In the genomic region with DNA sequence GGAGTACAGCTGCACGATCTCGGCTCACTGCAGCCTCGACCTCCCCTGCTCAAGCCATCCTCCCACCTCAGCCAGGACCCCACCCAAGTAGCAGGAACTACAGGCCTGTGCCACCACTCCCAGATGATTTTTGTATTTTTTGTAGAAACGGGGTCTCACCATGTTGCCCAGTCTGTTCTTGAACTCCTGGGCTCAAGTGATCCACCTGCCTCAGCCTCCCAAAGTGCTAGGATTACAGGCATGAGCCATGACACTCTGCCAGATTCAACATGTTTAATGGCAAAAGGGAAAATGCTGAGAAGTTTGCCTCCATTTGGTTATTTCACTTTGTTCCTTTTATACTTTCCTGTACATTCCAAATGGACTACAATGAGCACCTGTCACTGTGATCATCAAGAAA, we compare ENCODE assay signal across 18 cellular contexts.
DNase-seq lines count a peak whose midpoint lies in the region; ATAC-seq, FAIRE-seq and TF ChIP-seq lines count a peak whose summit lies in the region.
"Had no signal": no experiment of that assay in that cellular context is flagged by ENCODE, and none has a peak within 500 bp of the region (broad histone marks: within the 10 kb centered on the region; RNA-seq: fewer than 3 reads in every experiment).

No MANE protein-coding gene starts in this region.

- H4K20me1 ChIP-seq in neural progenitor cell (ENCODE audit: low read depth) = no peaks in the 10 kb centered on the region
- H4K20me1 ChIP-seq: BLaER1 had no signal

- H3K4me3 Mint-ChIP-seq in brain (no peak overlapping the region), neural progenitor cell (no peak overlapping the region), T-helper 17 cell (no peak overlapping the region)
- H3K4me3 Mint-ChIP-seq: CD8-positive, alpha-beta T cell had no signal

- H3K27ac Mint-ChIP-seq in brain (peak overlapping the region in 4 of 5 experiments; percentile 6 to 87 (median 43)), neural progenitor cell (peak overlapping the region; percentile 89), T-helper 17 cell (no peak overlapping the region)
- H3K27ac Mint-ChIP-seq: CD8-positive, alpha-beta T cell had no signal

- CTCF ChIA-PET in HEK293 (lab: Yijun Ruan, JAX) = interaction anchor here (1.5 kb wide), 1 partner anchor 329 kb away, joined by 3 read pairs; no protein-coding TSS in a partner anchor

- H3K4me1 Mint-ChIP-seq in brain (peaks cover 36% of the 10 kb centered on the region), neural progenitor cell (peaks cover 74% of the 10 kb centered on the region), T-helper 17 cell (peaks cover 9% of the 10 kb centered on the region)
- H3K4me1 Mint-ChIP-seq: CD14-positive monocyte had no signal

- TF ChIP-seq CTCF in HEK293 (tag by site-specific recombination; IDR thresholded peaks at IDR 0.05) = no peak
- TF ChIP-seq CTCF in brain (conservative IDR thresholded peaks at IDR 0.05) = no peak
- no peak for TF ChIP-seq CTCF in neural progenitor cell (IDR thresholded peaks at IDR 0.05)
- no peak for TF ChIP-seq CTCF in kidney (IDR thresholded peaks at IDR 0.05; ENCODE audit: borderline replicate concordance, extremely low read depth, insufficient read depth)

- H3K79me2 ChIP-seq in neural progenitor cell (ENCODE audit: low read depth) = no peaks in the 10 kb centered on the region

- no peaks in the 10 kb centered on the region for H3K27me3 ChIP-seq in neural progenitor cell
- H3K27me3 ChIP-seq: BLaER1 had no signal

- H3K36me3 ChIP-seq in HEK293 (ENCODE audit: control insufficient read depth in 2 of 2, insufficient read depth in 1 of 2, low read length in 2 of 2) (no peaks in the 10 kb centered on the region), neural progenitor cell (no peaks in the 10 kb centered on the region), kidney (ENCODE audit: control insufficient read depth in 1 of 2, insufficient read depth in 2 of 2, low read length in 2 of 2) (no peaks in the 10 kb centered on the region)
- H3K36me3 ChIP-seq: BLaER1 had no signal

- no peak overlapping the region for H3K4me3 ChIP-seq in HEK293 (ENCODE audit: low read depth, low read length)
- no peak overlapping the region for H3K4me3 ChIP-seq in neural progenitor cell
- H3K4me3 ChIP-seq in kidney (ENCODE audit: low read length in 2 of 2) = no peak overlapping the region
- H3K4me3 ChIP-seq: A549, BLaER1, GM23248 had no signal

- H3K9ac ChIP-seq in neural progenitor cell (no peak overlapping the region), kidney (ENCODE audit: low read length in 2 of 2) (no peak overlapping the region)
- H3K9ac ChIP-seq: BLaER1, GM23248 had no signal

- H3K4me2 ChIP-seq in neural progenitor cell = no peak overlapping the region
- H3K4me2 ChIP-seq: A549, BLaER1 had no signal

- intact Hi-C loops in kidney (cut with DNase I) = no loop called here

- H3K27ac ChIP-seq in HEK293 (ENCODE audit: extremely low read depth, low read depth, low read length) (no peak overlapping the region), neural progenitor cell (no peak overlapping the region), kidney (ENCODE audit: low read depth in 2 of 2, low read length in 2 of 2) (no peak overlapping the region)
- H3K27ac ChIP-seq: 22Rv1, A549, BLaER1, GM23248 had no signal

- H3K4me1 ChIP-seq in HEK293 (ENCODE audit: control insufficient read depth, insufficient read depth, low read length) = peaks cover 5% of the 10 kb centered on the region; the same call in 1 of the 2 replicates
- H3K4me1 ChIP-seq in neural progenitor cell = peaks cover 42% of the 10 kb centered on the region
- no peaks in the 10 kb centered on the region for H3K4me1 ChIP-seq in kidney (ENCODE audit: control insufficient read depth in 1 of 2, insufficient read depth in 1 of 2, low read depth in 1 of 2, low read length in 2 of 2)
- H3K4me1 ChIP-seq: BLaER1 had no signal

- H3K9me3 ChIP-seq in HEK293 (ENCODE audit: control insufficient read depth, insufficient read depth, low read depth, low read length) (no peaks in the 10 kb centered on the region), neural progenitor cell (ENCODE audit: low read depth) (no peaks in the 10 kb centered on the region), kidney (ENCODE audit: control insufficient read depth in 1 of 2, low read length in 2 of 2) (no peaks in the 10 kb centered on the region), T-helper 17 cell (ENCODE audit: control insufficient read depth, low read length, poor library complexity, severe bottlenecking) (no peaks in the 10 kb centered on the region)
- H3K9me3 ChIP-seq: A549, BLaER1 had no signal

- H3K36me3 Mint-ChIP-seq in brain (no peaks in the 10 kb centered on the region), neural progenitor cell (peaks cover 4% of the 10 kb centered on the region), T-helper 17 cell (ENCODE audit: low read depth) (no peaks in the 10 kb centered on the region)
- H3K36me3 Mint-ChIP-seq: CD14-positive monocyte; CD8-positive, alpha-beta T cell had no signal

- POLR2A ChIA-PET in HEK293 (lab: Yijun Ruan, JAX) = no interaction called here

- ATAC-seq in T-helper 17 cell (no peak), GM21529 (IDR thresholded peaks at IDR 0.05; ENCODE audit: unreplicated experiment) (no peak)
- ATAC-seq: A549; CD8-positive, alpha-beta T cell had no signal

- DNase-seq in NCI-H1092 treated with DMSO at 0.1 percent for 48 hours (lab: John Stamatoyannopoulos, UW) = peak; percentile 20
- DNase-seq in NCI-H1092 (lab: John Stamatoyannopoulos, UW) = no peak
- DNase-seq in neural progenitor cell (ENCODE audit: low spot score) = no peak
- no peak for DNase-seq in kidney
- no peak for DNase-seq in T-helper 17 cell
- DNase-seq: Calu3; CD8-positive, alpha-beta T cell; DMS79 treated with DMSO at 0.1 percent for 48 hours; GF-D8; GM23248; H7 had no signal

- H3K9me3 Mint-ChIP-seq in brain (peaks cover 0 to 2% (median 0%) of the 10 kb centered on the region in 5 experiments), neural progenitor cell (no peaks in the 10 kb centered on the region)
- H3K9me3 Mint-ChIP-seq: CD14-positive monocyte; CD8-positive, alpha-beta T cell had no signal

- H3F3A ChIP-seq in neural progenitor cell (ENCODE audit: low read depth) = peaks cover 32% of the 10 kb centered on the region

- peaks cover 28% of the 10 kb centered on the region for H3K27me3 Mint-ChIP-seq in brain
- H3K27me3 Mint-ChIP-seq in neural progenitor cell (ENCODE audit: insufficient read depth, low read depth) = peaks cover 3% of the 10 kb centered on the region
- peaks cover 29% of the 10 kb centered on the region for H3K27me3 Mint-ChIP-seq in T-helper 17 cell

- FAIRE-seq in kidney (lab: Jason Lieb, UNC) = no peak
- FAIRE-seq: A549 had no signal

- H2AFZ ChIP-seq in neural progenitor cell (replicated peaks) = no peak overlapping the region
- H2AFZ ChIP-seq: GM23248 had no signal

TF ChIP-seq in HEK293, 187 proteins besides CTCF, POLR2A, EP300 and RAD21:
- TF ChIP-seq ZNF121 (tag by site-specific recombination; IDR thresholded peaks at IDR 0.05) (peak; percentile 89), ZNF621 (tag by site-specific recombination; IDR thresholded peaks at IDR 0.05) (no peak), ZNF571 (tag by site-specific recombination; IDR thresholded peaks at IDR 0.05) (no peak), ZNF654 (tag by site-specific recombination; IDR thresholded peaks at IDR 0.05; ENCODE audit: low read depth) (no peak), ZNF558 (tag by site-specific recombination; IDR thresholded peaks at IDR 0.05) (no peak)
- TF ChIP-seq, protein P1, sequence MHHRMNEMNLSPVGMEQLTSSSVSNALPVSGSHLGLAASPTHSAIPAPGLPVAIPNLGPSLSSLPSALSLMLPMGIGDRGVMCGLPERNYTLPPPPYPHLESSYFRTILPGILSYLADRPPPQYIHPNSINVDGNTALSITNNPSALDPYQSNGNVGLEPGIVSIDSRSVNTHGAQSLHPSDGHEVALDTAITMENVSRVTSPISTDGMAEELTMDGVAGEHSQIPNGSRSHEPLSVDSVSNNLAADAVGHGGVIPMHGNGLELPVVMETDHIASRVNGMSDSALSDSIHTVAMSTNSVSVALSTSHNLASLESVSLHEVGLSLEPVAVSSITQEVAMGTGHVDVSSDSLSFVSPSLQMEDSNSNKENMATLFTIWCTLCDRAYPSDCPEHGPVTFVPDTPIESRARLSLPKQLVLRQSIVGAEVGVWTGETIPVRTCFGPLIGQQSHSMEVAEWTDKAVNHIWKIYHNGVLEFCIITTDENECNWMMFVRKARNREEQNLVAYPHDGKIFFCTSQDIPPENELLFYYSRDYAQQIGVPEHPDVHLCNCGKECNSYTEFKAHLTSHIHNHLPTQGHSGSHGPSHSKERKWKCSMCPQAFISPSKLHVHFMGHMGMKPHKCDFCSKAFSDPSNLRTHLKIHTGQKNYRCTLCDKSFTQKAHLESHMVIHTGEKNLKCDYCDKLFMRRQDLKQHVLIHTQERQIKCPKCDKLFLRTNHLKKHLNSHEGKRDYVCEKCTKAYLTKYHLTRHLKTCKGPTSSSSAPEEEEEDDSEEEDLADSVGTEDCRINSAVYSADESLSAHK (tag by site-specific recombination; IDR thresholded peaks at IDR 0.05) = no peak
